Comparison of ENCODE assay signal across 37 cellular contexts in genomic region chr2:76247006-76247405, GRCh38.
"Had no signal": no experiment of that assay in that cellular context is flagged by ENCODE, and none has a peak within 500 bp of the region (broad histone marks: within the 10 kb centered on the region; RNA-seq: fewer than 3 reads in every experiment).

No MANE protein-coding gene starts in this region.

- ATAC-seq: activated CD8-positive, alpha-beta T cell treated with anti-CD3 and anti-CD28 coated beads for 36 hours; activated naive CD4-positive, alpha-beta T cell treated with anti-CD3 and anti-CD28 coated beads, Interleukin-2, amount 50 U/mL, for 72 hours; activated T-cell treated with anti-CD3 and anti-CD28 coated beads, Interleukin-2, amount 50 U/mL, for 4 hours; activated T-cell treated with anti-CD3 and anti-CD28 coated beads, Interleukin-2, amount 50 U/mL, for 72 hours; activated T-helper 17 cell treated with anti-CD3 and anti-CD28 coated beads, Interleukin-2, amount 50 U/mL, for 72 hours; body of pancreas had no signal

- H3K27ac ChIP-seq: adrenal gland, body of pancreas, brain microvascular endothelial cell, breast epithelium, VCaP had no signal

- H3K27ac Mint-ChIP-seq: activated B cell treated with CpG ODN at 0.5 μM for 24 hours; activated CD4-positive, alpha-beta memory T cell treated with anti-CD3 and anti-CD28 coated beads for 36 hours; activated CD4-positive, alpha-beta T cell treated with anti-CD3 and anti-CD28 coated beads, Interleukin-2, amount 10 ng/mL, durations not matched to agents 24 days and 14 days; activated CD8-positive, alpha-beta T cell treated with anti-CD3 and anti-CD28 coated beads for 36 hours; activated naive CD4-positive, alpha-beta T cell treated with anti-CD3 and anti-CD28 coated beads for 36 hours; activated naive CD8-positive, alpha-beta T cell treated with anti-CD3 and anti-CD28 coated beads for 36 hours; activated T-cell treated with anti-CD3 and anti-CD28 coated beads, Interleukin-2, amount 50 U/mL, for 72 hours; activated T-helper 1 cell treated with anti-CD3 and anti-CD28 coated beads, Interleukin-12 subunit alpha, Interleukin-12 subunit beta, Interleukin-2, Interleukin-4 antibody, amounts not matched to agents 30 ng/mL and 10 ng/mL and 1 ng/mL, durations not matched to agents 14 hours and 24 hours and 36 hours; activated T-helper 17 cell treated with anti-CD3 and anti-CD28 coated beads, Interleukin-2, amount 50 U/mL, for 72 hours; T-helper 1 cell treated with Interleukin-12 subunit alpha and Interleukin-12 subunit beta and Interleukin-4 antibody, amounts not matched to agents 30 μg/mL and 1 μg/mL, for 36 hours; T-helper 2 cell treated with Interferon-gamma antibody and Interleukin-4, amounts not matched to agents 5 μg/mL and 100 μg/mL, for 36 hours had no signal

- FAIRE-seq: astrocyte, TTC549 had no signal

- H3K36me3 Mint-ChIP-seq: activated CD4-positive, alpha-beta memory T cell treated with anti-CD3 and anti-CD28 coated beads for 36 hours; activated naive CD4-positive, alpha-beta T cell treated with anti-CD3 and anti-CD28 coated beads, Interleukin-2, amount 50 U/mL, for 72 hours; activated naive CD8-positive, alpha-beta T cell treated with anti-CD3 and anti-CD28 coated beads for 36 hours had no signal

- H3K27me3 ChIP-seq: adrenal gland, body of pancreas, brain microvascular endothelial cell, breast epithelium had no signal

- H3K9me3 ChIP-seq: adrenal gland, body of pancreas had no signal

- H3K4me1 ChIP-seq: adrenal gland, body of pancreas, breast epithelium had no signal

- H3K36me3 ChIP-seq: adrenal gland, brain microvascular endothelial cell, breast epithelium had no signal

- H3K4me1 Mint-ChIP-seq: activated B cell treated with CpG ODN at 0.5 μM for 24 hours; activated CD4-positive, alpha-beta T cell treated with anti-CD3 and anti-CD28 coated beads, Interleukin-2, amount 10 ng/mL, durations not matched to agents 24 days and 14 days; activated naive CD8-positive, alpha-beta T cell treated with anti-CD3 and anti-CD28 coated beads for 36 hours; activated T-helper 17 cell treated with anti-CD3 and anti-CD28 coated beads, Interleukin-2, amount 50 U/mL, for 72 hours had no signal

- DNase-seq: activated B cell treated with CpG ODN at 0.5 μM for 24 hours; activated CD4-positive, alpha-beta memory T cell treated with anti-CD3 and anti-CD28 coated beads for 36 hours; activated CD4-positive, alpha-beta T cell treated with anti-CD3 and anti-CD28 coated beads for 4 hours; activated CD4-positive, alpha-beta T cell treated with anti-CD3 and anti-CD28 coated beads, Interleukin-2, amount 10 ng/mL, durations not matched to agents 24 days and 14 days; activated CD4-positive, alpha-beta T cell treated with anti-CD3 and anti-CD28 coated beads, Interleukin-2, amount 50 U/mL, for 1 hour; activated CD4-positive, alpha-beta T cell treated with anti-CD3 and anti-CD28 coated beads, Interleukin-2, amount 50 U/mL, for 4 hours; activated CD4-positive, CD25-positive, alpha-beta regulatory T cell treated with anti-CD3 and anti-CD28 coated beads, Interleukin-2, amount 50 U/mL, for 72 hours; activated CD8-positive, alpha-beta memory T cell treated with anti-CD3 and anti-CD28 coated beads, Interleukin-2, amount 50 U/mL, for 4 hours; activated CD8-positive, alpha-beta T cell treated with anti-CD3 and anti-CD28 coated beads for 36 hours; activated effector memory CD4-positive, alpha-beta T cell treated with anti-CD3 and anti-CD28 coated beads, Interleukin-2, amount 50 U/mL, for 16 hours; activated gamma-delta T cell treated with Interleukin-2 at 50 U/mL for 16 hours; activated naive CD4-positive, alpha-beta T cell; activated naive CD4-positive, alpha-beta T cell treated with anti-CD3 and anti-CD28 coated beads for 36 hours; activated naive CD4-positive, alpha-beta T cell treated with anti-CD3 and anti-CD28 coated beads, Interleukin-2, amount 50 U/mL, for 16 hours; activated naive CD8-positive, alpha-beta T cell treated with anti-CD3 and anti-CD28 coated beads for 36 hours; activated T-cell treated with anti-CD3 and anti-CD28 coated beads for 4 hours; activated T-cell treated with anti-CD3 and anti-CD28 coated beads, Interleukin-2, amount 50 U/mL, for 1 hour; activated T-cell treated with anti-CD3 and anti-CD28 coated beads, Interleukin-2, amount 50 U/mL, for 4 hours; activated T-cell treated with anti-CD3 and anti-CD28 coated beads, Interleukin-2, amount 50 U/mL, for 72 hours; adrenal gland; amniotic stem cell; aorta; body of pancreas; brain microvascular endothelial cell; central memory CD4-positive, alpha-beta T cell; T-helper 1 cell; T-helper 2 cell; T-helper 9 cell had no signal

- H3K4me3 Mint-ChIP-seq: activated B cell treated with CpG ODN at 0.5 μM for 24 hours; activated CD4-positive, alpha-beta memory T cell treated with anti-CD3 and anti-CD28 coated beads for 36 hours; activated CD4-positive, alpha-beta T cell treated with anti-CD3 and anti-CD28 coated beads, Interleukin-2, amount 10 ng/mL, durations not matched to agents 24 days and 14 days; activated CD8-positive, alpha-beta T cell treated with anti-CD3 and anti-CD28 coated beads for 36 hours; activated naive CD4-positive, alpha-beta T cell treated with anti-CD3 and anti-CD28 coated beads for 36 hours; activated naive CD8-positive, alpha-beta T cell treated with anti-CD3 and anti-CD28 coated beads for 36 hours; activated T-cell treated with anti-CD3 and anti-CD28 coated beads, Interleukin-2, amount 50 U/mL, for 4 hours; activated T-cell treated with anti-CD3 and anti-CD28 coated beads, Interleukin-2, amount 50 U/mL, for 72 hours; activated T-helper 1 cell treated with anti-CD3 and anti-CD28 coated beads, Interleukin-12 subunit alpha, Interleukin-12 subunit beta, Interleukin-2, Interleukin-4 antibody, amounts not matched to agents 30 ng/mL and 10 ng/mL and 1 ng/mL, durations not matched to agents 14 hours and 24 hours and 36 hours; activated T-helper 17 cell treated with anti-CD3 and anti-CD28 coated beads, Interleukin-2, amount 50 U/mL, for 72 hours; T-helper 1 cell treated with Interleukin-12 subunit alpha and Interleukin-12 subunit beta and Interleukin-4 antibody, amounts not matched to agents 30 μg/mL and 1 μg/mL, for 36 hours; T-helper 2 cell treated with Interferon-gamma antibody and Interleukin-4, amounts not matched to agents 5 μg/mL and 100 μg/mL, for 36 hours had no signal

- H3K27me3 Mint-ChIP-seq: activated B cell treated with CpG ODN at 0.5 μM for 24 hours; activated CD4-positive, alpha-beta memory T cell treated with anti-CD3 and anti-CD28 coated beads for 36 hours; activated CD4-positive, alpha-beta T cell treated with anti-CD3 and anti-CD28 coated beads, Interleukin-2, amount 10 ng/mL, durations not matched to agents 24 days and 14 days; activated CD8-positive, alpha-beta T cell treated with anti-CD3 and anti-CD28 coated beads for 36 hours; activated naive CD8-positive, alpha-beta T cell treated with anti-CD3 and anti-CD28 coated beads for 36 hours; activated T-helper 17 cell treated with anti-CD3 and anti-CD28 coated beads, Interleukin-2, amount 50 U/mL, for 72 hours had no signal

- H3K4me3 ChIP-seq: adrenal gland, body of pancreas, breast epithelium had no signal

- H3K9me3 Mint-ChIP-seq: activated B cell treated with CpG ODN at 0.5 μM for 24 hours; activated CD4-positive, alpha-beta T cell treated with anti-CD3 and anti-CD28 coated beads, Interleukin-2, amount 10 ng/mL, durations not matched to agents 24 days and 14 days; activated naive CD8-positive, alpha-beta T cell treated with anti-CD3 and anti-CD28 coated beads for 36 hours had no signal
